Comparison of ENCODE assay signal across 10 cellular contexts in genomic region chr4:145043306-145043705, GRCh38.
"Had no signal": no experiment of that assay in that cellular context is flagged by ENCODE, and none has a peak within 500 bp of the region (broad histone marks: within the 10 kb centered on the region; RNA-seq: fewer than 3 reads in every experiment).

No MANE protein-coding gene starts in this region.

- ATAC-seq: activated naive CD4-positive, alpha-beta T cell treated with anti-CD3 and anti-CD28 coated beads, Interleukin-2, amount 50 U/mL, for 72 hours; left lung; WTC11 had no signal

- FAIRE-seq: small intestine, urothelium cell line had no signal

- DNase-seq: activated CD4-positive, alpha-beta T cell treated with anti-CD3 and anti-CD28 coated beads for 48 hours; activated T-cell treated with anti-CD3 and anti-CD28 coated beads for 4 hours; amniotic stem cell; dorsolateral prefrontal cortex; hypothalamus; left lung; small intestine had no signal
